ENCODE assay signal across 8 cellular contexts in genomic region chr10:103265712-103266329, GRCh38. TPM values are rescaled to one million over a fixed set of nuclear protein-coding genes. Genes with fewer than 3 reads are reported as not detected.
DNase-seq lines count a peak whose midpoint lies in the region; ATAC-seq, FAIRE-seq and TF ChIP-seq lines count a peak whose summit lies in the region.

No MANE protein-coding gene starts in this region.

- H3K27me3 ChIP-seq in CD8-positive, alpha-beta T cell (ENCODE audit: insufficient read depth, low read length): peaks cover 3% of the 10 kb centered on the region
- H3K27me3 ChIP-seq in gastroesophageal sphincter: peaks cover 49% of the 10 kb centered on the region

- TF ChIP-seq CTCF in CD8-positive, alpha-beta T cell (IDR thresholded peaks at IDR 0.05): no peak
- no peak for TF ChIP-seq CTCF in gastroesophageal sphincter (IDR thresholded peaks at IDR 0.05)

- WGBS in gastroesophageal sphincter (ENCODE audit: low coverage in 1 of 2), 2 donors: 29 to 53% methylated on average over 7 to 11 of the region's 11 CpGs

- no peaks in the 10 kb centered on the region for H3K9me3 ChIP-seq in CD8-positive, alpha-beta T cell (ENCODE audit: low read length)
- no peaks in the 10 kb centered on the region for H3K9me3 ChIP-seq in gastroesophageal sphincter

- H3K36me3 ChIP-seq in CD8-positive, alpha-beta T cell (ENCODE audit: insufficient read depth, low read length): no peaks in the 10 kb centered on the region
- H3K36me3 ChIP-seq in gastroesophageal sphincter: no peaks in the 10 kb centered on the region

- TF ChIP-seq EP300 in gastroesophageal sphincter (IDR thresholded peaks at IDR 0.05): no peak

- H3K27ac ChIP-seq in CD8-positive, alpha-beta T cell (ENCODE audit: low read depth, low read length): no peak overlapping the region
- H3K27ac ChIP-seq in gastroesophageal sphincter: no peak overlapping the region

- no peak overlapping the region for H3K4me3 Mint-ChIP-seq in CD8-positive, alpha-beta T cell
- no peak overlapping the region for H3K4me3 Mint-ChIP-seq in activated naive CD8-positive, alpha-beta T cell treated with anti-CD3 and anti-CD28 coated beads, Interleukin-2, amount 50 U/mL, for 24 hours

- no peaks in the 10 kb centered on the region for H3K9me3 Mint-ChIP-seq in CD8-positive, alpha-beta T cell
- peaks cover 4% of the 10 kb centered on the region for H3K9me3 Mint-ChIP-seq in activated naive CD8-positive, alpha-beta T cell treated with anti-CD3 and anti-CD28 coated beads, Interleukin-2, amount 50 U/mL, for 24 hours

- DNase-seq in CD8-positive, alpha-beta T cell: peak in 4 of 7 experiments; percentile 15 to 34 (median 27)
- DNase-seq in Kasumi-1 (lab: John Stamatoyannopoulos, UW): peak; percentile 61 to 78
- DNase-seq in activated naive CD8-positive, alpha-beta T cell treated with anti-CD3 and anti-CD28 coated beads, Interleukin-2, amount 50 U/mL, for 24 hours: peak; percentile 43
- DNase-seq in left kidney (ENCODE audit: low read depth, low spot score): peak; percentile 94
- DNase-seq in urothelium cell line (ENCODE audit: low spot score): peak; percentile 72
- DNase-seq in H54 (ENCODE audit: insufficient read length, low spot score): no peak

- ATAC-seq in CD8-positive, alpha-beta T cell: no peak
- ATAC-seq in activated naive CD8-positive, alpha-beta T cell treated with anti-CD3 and anti-CD28 coated beads, Interleukin-2, amount 50 U/mL, for 24 hours: no peak
- ATAC-seq in HG03442 (IDR thresholded peaks at IDR 0.05; ENCODE audit: unreplicated experiment) (no peak), gastroesophageal sphincter (no peak)

- peaks cover 46% of the 10 kb centered on the region for H3K27me3 Mint-ChIP-seq in CD8-positive, alpha-beta T cell (ENCODE audit: low read depth)
- peaks cover 42% of the 10 kb centered on the region for H3K27me3 Mint-ChIP-seq in activated naive CD8-positive, alpha-beta T cell treated with anti-CD3 and anti-CD28 coated beads, Interleukin-2, amount 50 U/mL, for 24 hours

- POLR2A ChIA-PET in CD8-positive, alpha-beta T cell (lab: Charles Lee): no interaction called here

- H3K4me1 Mint-ChIP-seq in CD8-positive, alpha-beta T cell (ENCODE audit: low read depth): no peaks in the 10 kb centered on the region
- peaks cover 3% of the 10 kb centered on the region for H3K4me1 Mint-ChIP-seq in activated naive CD8-positive, alpha-beta T cell treated with anti-CD3 and anti-CD28 coated beads, Interleukin-2, amount 50 U/mL, for 24 hours

- TF ChIP-seq POLR2A in gastroesophageal sphincter (IDR thresholded peaks at IDR 0.05) (no peak), H54 (IDR thresholded peaks at IDR 0.05; ENCODE audit: low read depth, low read length) (no peak)

- H3K36me3 Mint-ChIP-seq in CD8-positive, alpha-beta T cell: no peaks in the 10 kb centered on the region
- H3K36me3 Mint-ChIP-seq in activated naive CD8-positive, alpha-beta T cell treated with anti-CD3 and anti-CD28 coated beads, Interleukin-2, amount 50 U/mL, for 24 hours (ENCODE audit: low read depth): no peaks in the 10 kb centered on the region

- H3K4me3 ChIP-seq in CD8-positive, alpha-beta T cell (ENCODE audit: low read depth, low read length): no peak overlapping the region
- no peak overlapping the region for H3K4me3 ChIP-seq in gastroesophageal sphincter

- no peaks in the 10 kb centered on the region for H3K4me1 ChIP-seq in CD8-positive, alpha-beta T cell (ENCODE audit: insufficient read depth, low read length)
- H3K4me1 ChIP-seq in gastroesophageal sphincter: no peaks in the 10 kb centered on the region

- intact Hi-C loops in CD8-positive, alpha-beta T cell (cut with DNase I, micrococcal nuclease): no loop called here

- CTCF ChIA-PET in CD8-positive, alpha-beta T cell (lab: Charles Lee): no interaction called here

- H3K27ac Mint-ChIP-seq in CD8-positive, alpha-beta T cell: no peak overlapping the region
- H3K27ac Mint-ChIP-seq in activated naive CD8-positive, alpha-beta T cell treated with anti-CD3 and anti-CD28 coated beads, Interleukin-2, amount 50 U/mL, for 24 hours: no peak overlapping the region

- FAIRE-seq in urothelium cell line (lab: Jason Lieb, UNC): no peak
- no peak for FAIRE-seq in H54 (lab: Jason Lieb, UNC)

RNA-seq across cellular contexts. Expression of gene INA, which starts 11.1 kb away (rescaled TPM):
- not detected for total RNA-seq in CD8-positive, alpha-beta T cell
- 1 to 10 TPM in 3 of 4 donors, under 1 TPM in 1; 0.31 to 1.8 (median 1.2) TPM for total RNA-seq in gastroesophageal sphincter

RNA-seq across cellular contexts. Expression of gene RPEL1, which starts 20.1 kb away (rescaled TPM):
- not detected for total RNA-seq in CD8-positive, alpha-beta T cell
- total RNA-seq in gastroesophageal sphincter: not detected
